ENCODE assay signal across 7 cellular contexts in the genomic region with DNA sequence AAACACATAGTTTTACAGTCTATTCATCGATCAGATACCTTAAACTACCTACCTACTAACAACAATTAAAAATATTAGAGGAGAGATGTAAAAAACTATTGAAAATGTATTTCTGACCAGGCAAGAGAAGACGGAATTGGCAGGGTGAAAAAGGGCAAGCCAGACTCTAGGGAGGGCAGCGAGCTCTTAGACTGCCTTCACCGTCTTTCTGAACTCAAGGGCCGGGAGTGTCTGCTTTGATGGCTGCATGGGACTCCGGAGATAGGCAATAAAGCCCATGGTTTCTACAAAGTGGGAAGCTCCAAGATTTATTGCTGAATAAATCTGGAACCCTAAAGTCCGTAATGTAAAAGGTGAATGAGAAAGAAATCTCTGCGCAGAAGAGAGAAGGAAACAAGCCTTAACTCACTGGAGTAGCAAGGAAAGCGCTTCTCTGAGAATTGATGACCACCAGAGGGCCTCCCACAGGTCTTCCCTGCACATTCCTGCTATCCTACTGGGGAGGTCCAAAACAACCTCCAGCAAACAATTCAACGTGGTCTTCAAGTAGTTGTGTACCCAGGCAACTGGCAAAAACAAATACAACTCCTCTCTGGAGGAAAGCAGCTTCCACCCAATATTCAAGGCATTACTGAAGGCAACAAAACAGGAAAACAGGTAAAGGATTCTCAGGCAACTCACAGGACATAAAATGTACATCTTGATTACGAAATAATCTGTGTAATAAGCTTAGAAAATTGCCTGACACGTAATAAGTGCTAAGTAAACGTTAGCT.
DNase-seq lines count a peak whose midpoint lies in the region; ATAC-seq and TF ChIP-seq lines count a peak whose summit lies in the region.

No MANE protein-coding gene starts in this region.

- no peaks in the 10 kb centered on the region for H3K36me3 Mint-ChIP-seq in endodermal cell (ENCODE audit: low read depth)
- H3K36me3 Mint-ChIP-seq in progenitor cell of endocrine pancreas (ENCODE audit: insufficient read depth) = peaks cover 5% of the 10 kb centered on the region
- no peaks in the 10 kb centered on the region for H3K36me3 Mint-ChIP-seq in activated naive CD8-positive, alpha-beta T cell treated with anti-CD3 and anti-CD28 coated beads, Interleukin-2, amount 50 U/mL, for 24 hours (ENCODE audit: low read depth)

- no peaks in the 10 kb centered on the region for H3K9me3 Mint-ChIP-seq in endodermal cell
- H3K9me3 Mint-ChIP-seq in progenitor cell of endocrine pancreas (ENCODE audit: low read depth) = peaks cover 6% of the 10 kb centered on the region
- no peaks in the 10 kb centered on the region for H3K9me3 Mint-ChIP-seq in activated naive CD8-positive, alpha-beta T cell treated with anti-CD3 and anti-CD28 coated beads, Interleukin-2, amount 50 U/mL, for 24 hours

- no peak overlapping the region for H3K27ac ChIP-seq in endodermal cell (ENCODE audit: low read depth, low read length)

- peak overlapping the region; percentile 41 for H3K27ac Mint-ChIP-seq in endodermal cell
- H3K27ac Mint-ChIP-seq in progenitor cell of endocrine pancreas = no peak overlapping the region
- no peak overlapping the region for H3K27ac Mint-ChIP-seq in activated naive CD8-positive, alpha-beta T cell treated with anti-CD3 and anti-CD28 coated beads, Interleukin-2, amount 50 U/mL, for 24 hours

- H3K4me1 Mint-ChIP-seq in endodermal cell = peaks cover 7% of the 10 kb centered on the region
- peaks cover 7% of the 10 kb centered on the region for H3K4me1 Mint-ChIP-seq in progenitor cell of endocrine pancreas (ENCODE audit: low read depth)
- H3K4me1 Mint-ChIP-seq in activated naive CD8-positive, alpha-beta T cell treated with anti-CD3 and anti-CD28 coated beads, Interleukin-2, amount 50 U/mL, for 24 hours = no peaks in the 10 kb centered on the region

- no peak overlapping the region for H3K4me3 Mint-ChIP-seq in endodermal cell
- no peak overlapping the region for H3K4me3 Mint-ChIP-seq in progenitor cell of endocrine pancreas (ENCODE audit: low read depth)
- H3K4me3 Mint-ChIP-seq in activated naive CD8-positive, alpha-beta T cell treated with anti-CD3 and anti-CD28 coated beads, Interleukin-2, amount 50 U/mL, for 24 hours = no peak overlapping the region

- H3K27me3 ChIP-seq in H7 (ENCODE audit: control insufficient read depth, insufficient read depth, low read length) = no peaks in the 10 kb centered on the region
- no peaks in the 10 kb centered on the region for H3K27me3 ChIP-seq in endodermal cell (ENCODE audit: control insufficient read depth, insufficient read depth, low read length, poor library complexity, severe bottlenecking)

- H3K4me3 ChIP-seq in H7 (ENCODE audit: insufficient read depth, low read depth, low read length) (no peak overlapping the region), endodermal cell (ENCODE audit: low read length) (no peak overlapping the region)

- H3K4me1 ChIP-seq in endodermal cell (ENCODE audit: control insufficient read depth, insufficient read depth, low read length) = no peaks in the 10 kb centered on the region

- H3K27me3 Mint-ChIP-seq in endodermal cell (ENCODE audit: insufficient read depth) (no peaks in the 10 kb centered on the region), progenitor cell of endocrine pancreas (no peaks in the 10 kb centered on the region)
- no peaks in the 10 kb centered on the region for H3K27me3 Mint-ChIP-seq in activated naive CD8-positive, alpha-beta T cell treated with anti-CD3 and anti-CD28 coated beads, Interleukin-2, amount 50 U/mL, for 24 hours

- DNase-seq in H7 (peak; percentile 50), NCI-H526 treated with DMSO at 0.1 percent for 48 hours (lab: John Stamatoyannopoulos, UW) (peak; percentile 42), endodermal cell (peak; percentile 89), progenitor cell of endocrine pancreas (ENCODE audit: low spot score, unreplicated experiment) (no peak)
- DNase-seq in activated CD4-positive, alpha-beta T cell treated with anti-CD3 and anti-CD28 coated beads, Interleukin-2, amount 50 U/mL, for 1 hour = no peak
- no peak for DNase-seq in activated naive CD8-positive, alpha-beta T cell treated with anti-CD3 and anti-CD28 coated beads, Interleukin-2, amount 50 U/mL, for 24 hours

- H3K9ac ChIP-seq in endodermal cell (ENCODE audit: extremely low read depth, low read length, poor library complexity, severe bottlenecking) = no peak overlapping the region

- TF ChIP-seq CTCF in endodermal cell (conservative IDR thresholded peaks at IDR 0.05) (peak; percentile 93), progenitor cell of endocrine pancreas (IDR thresholded peaks at IDR 0.05; ENCODE audit: unreplicated experiment) (peak; percentile 72)

- no peaks in the 10 kb centered on the region for H3K36me3 ChIP-seq in H7 (replicated peaks; ENCODE audit: control insufficient read depth, insufficient read depth, low read length)
- no peaks in the 10 kb centered on the region for H3K36me3 ChIP-seq in endodermal cell (ENCODE audit: control insufficient read depth, insufficient read depth, low read length)

- no peaks in the 10 kb centered on the region for H3K9me3 ChIP-seq in endodermal cell (ENCODE audit: control insufficient read depth, low read length)

- ATAC-seq in activated naive CD8-positive, alpha-beta T cell treated with anti-CD3 and anti-CD28 coated beads, Interleukin-2, amount 50 U/mL, for 24 hours = no peak
- no peak for ATAC-seq in HG03095 (IDR thresholded peaks at IDR 0.05; ENCODE audit: unreplicated experiment)

- 64 to 66% methylated on average over 11 to 12 of the region's 13 CpGs for WGBS in endodermal cell (ENCODE audit: insufficient coverage in 1 of 2, insufficient read length in 1 of 2), 2 experiments

Comparison
In these comparisons a context has a peak if more than half of its experiments do, and no peak if none do; other contexts are left out.
1. DNase-seq: peak in H7 (single experiment), NCI-H526 treated with DMSO at 0.1 percent for 48 hours (single experiment) and endodermal cell (single experiment); none in progenitor cell of endocrine pancreas (single experiment), activated CD4-positive, alpha-beta T cell treated with anti-CD3 and anti-CD28 coated beads, Interleukin-2, amount 50 U/mL, for 1 hour (single experiment) and activated naive CD8-positive, alpha-beta T cell treated with anti-CD3 and anti-CD28 coated beads, Interleukin-2, amount 50 U/mL, for 24 hours (single experiment).